Comparison of ENCODE assay signal across 9 cellular contexts in genomic region chr10:24466616-24466949, GRCh38.
DNase-seq lines count a peak whose midpoint lies in the region; ATAC-seq, FAIRE-seq and TF ChIP-seq lines count a peak whose summit lies in the region.
"Had no signal": no experiment of that assay in that cellular context is flagged by ENCODE, and none has a peak within 500 bp of the region (broad histone marks: within the 10 kb centered on the region; RNA-seq: fewer than 3 reads in every experiment).

No MANE protein-coding gene starts in this region.

- BruUV-seq in PC-3 (replicated peaks; lab: Mats Ljungman, UMichigan), result TSS peak; percentile 85

- no peaks in the 10 kb centered on the region for H3K36me3 Mint-ChIP-seq in endodermal cell (ENCODE audit: low read depth)

- peaks cover 7% of the 10 kb centered on the region for H3K27me3 Mint-ChIP-seq in endodermal cell (ENCODE audit: insufficient read depth)

- no peaks in the 10 kb centered on the region for H3K9me3 ChIP-seq in PC-3 (ENCODE audit: low read length)
- no peaks in the 10 kb centered on the region for H3K9me3 ChIP-seq in endodermal cell (ENCODE audit: control insufficient read depth, low read length)
- no peaks in the 10 kb centered on the region for H3K9me3 ChIP-seq in pancreas
- no peaks in the 10 kb centered on the region for H3K9me3 ChIP-seq in sigmoid colon

- ATAC-seq in PC-3 (no peak), pancreas (peak; percentile 39 to 46 (median 41))

- no peak for TF ChIP-seq EP300 in sigmoid colon (IDR thresholded peaks at IDR 0.05)

- TF ChIP-seq CTCF in BJ (IDR thresholded peaks at IDR 0.05; ENCODE audit: insufficient read depth, low read depth, low read length) (no peak), PC-3 (conservative IDR thresholded peaks at IDR 0.05; ENCODE audit: low read depth, low read length) (no peak), endodermal cell (conservative IDR thresholded peaks at IDR 0.05) (no peak), pancreas (IDR thresholded peaks at IDR 0.05) (no peak), sigmoid colon (IDR thresholded peaks at IDR 0.05) (no peak)

- peaks cover 48% of the 10 kb centered on the region for H3K79me2 ChIP-seq in PC-3 (ENCODE audit: low read length)

- H3K4me2 ChIP-seq in PC-3 (ENCODE audit: low read length), result peak overlapping the region; percentile 87

- no peak for TF ChIP-seq POLR2A in sigmoid colon (IDR thresholded peaks at IDR 0.05)

- H3K36me3 ChIP-seq in BJ (ENCODE audit: control insufficient read depth, insufficient read depth, low read length) (no peaks in the 10 kb centered on the region), PC-3 (ENCODE audit: low read depth, low read length) (no peaks in the 10 kb centered on the region), endodermal cell (ENCODE audit: control insufficient read depth, insufficient read depth, low read length) (no peaks in the 10 kb centered on the region), pancreas (no peaks in the 10 kb centered on the region), sigmoid colon (no peaks in the 10 kb centered on the region)

- CTCF ChIA-PET in BJ (lab: Yijun Ruan, JAX), result interaction anchor here (0.8 to 1.4 kb wide), 2 partner anchors 38 to 42 kb away, joined by 3 to 6 read pairs; no protein-coding TSS in a partner anchor
- CTCF ChIA-PET in PC-3 (lab: Charles Lee), result no interaction called here

- H3K4me1 Mint-ChIP-seq in endodermal cell, result peaks cover 34% of the 10 kb centered on the region

- no peak overlapping the region for H3K4me3 Mint-ChIP-seq in endodermal cell

- H3K27ac Mint-ChIP-seq in endodermal cell, result peak overlapping the region; percentile 28

- FAIRE-seq in pancreas (lab: Jason Lieb, UNC), result peak; percentile 17

- H3K4me3 ChIP-seq in BJ (ENCODE audit: low read depth, low read length), result 0 out of 2 replicates have a peak overlapping the region, but pooled peaks have one; percentile 0
- H3K4me3 ChIP-seq in PC-3 (ENCODE audit: low read length), result peak overlapping the region; percentile 84
- peak overlapping the region; percentile 37 for H3K4me3 ChIP-seq in endodermal cell (ENCODE audit: low read length)
- peak overlapping the region; percentile 5 to 48 (median 31) for H3K4me3 ChIP-seq in pancreas
- peak overlapping the region in 1 of 4 donors; percentile 7 for H3K4me3 ChIP-seq in sigmoid colon

- no peaks in the 10 kb centered on the region for H3F3A ChIP-seq in PC-3 (ENCODE audit: low read length, unreplicated experiment)

- H3K27me3 ChIP-seq in BJ (ENCODE audit: control insufficient read depth, insufficient read depth, low read length) (no peaks in the 10 kb centered on the region), PC-3 (ENCODE audit: low read length) (no peaks in the 10 kb centered on the region), endodermal cell (ENCODE audit: control insufficient read depth, insufficient read depth, low read length, poor library complexity, severe bottlenecking) (no peaks in the 10 kb centered on the region), pancreas (no peaks in the 10 kb centered on the region), sigmoid colon (no peaks in the 10 kb centered on the region)

- no peaks in the 10 kb centered on the region for H3K9me3 Mint-ChIP-seq in endodermal cell

- H3K27ac ChIP-seq in PC-3 (ENCODE audit: low read length), result peak overlapping the region; percentile 99
- H3K27ac ChIP-seq in endodermal cell (ENCODE audit: low read depth, low read length), result no peak overlapping the region
- peak overlapping the region; percentile 80 to 97 (median 86) for H3K27ac ChIP-seq in pancreas
- H3K27ac ChIP-seq in sigmoid colon, result peak overlapping the region in 1 of 4 donors; percentile 22

- H4K20me1 ChIP-seq in PC-3 (ENCODE audit: low read length), result peaks cover 30% of the 10 kb centered on the region

- H3K4me1 ChIP-seq in PC-3 (ENCODE audit: insufficient read depth, low read length) (peaks cover 68% of the 10 kb centered on the region), endodermal cell (ENCODE audit: control insufficient read depth, insufficient read depth, low read length) (peaks cover 19% of the 10 kb centered on the region), pancreas (peaks cover 19 to 34% (median 26%) of the 10 kb centered on the region in 3 donors), sigmoid colon (peaks cover 0 to 22% (median 17%) of the 10 kb centered on the region in 4 donors)

- H3K9me2 ChIP-seq in PC-3 (replicated peaks; ENCODE audit: low read length), result no peaks in the 10 kb centered on the region

- 87 to 91% methylated on average over 3 of the region's 3 CpGs for WGBS in endodermal cell (ENCODE audit: insufficient coverage in 1 of 2, insufficient read length in 1 of 2), 2 experiments
- WGBS in pancreas, 2 donors, result 18% methylated on average over 3 of the region's 3 CpGs
- WGBS in sigmoid colon, 2 donors, result 13 to 65% methylated on average over 3 of the region's 3 CpGs

- DNase-seq in BJ (ENCODE audit: low read depth) (no peak), PC-3 (no peak), endodermal cell (no peak), pancreas (no peak), epidermal melanocyte (ENCODE audit: insufficient read length, low spot score) (no peak), NCI-H2107 treated with DMSO at 0.1 percent for 48 hours (lab: John Stamatoyannopoulos, UW; ENCODE audit: unreplicated experiment) (no peak), activated gamma-delta T cell treated with Interleukin-2 at 50 U/mL for 16 hours (no peak), sigmoid colon (no peak)
- DNase-seq: NCI-H446 treated with DMSO at 0.1 percent for 48 hours had no signal

- intact Hi-C loops in PC-3 (cut with micrococcal nuclease) (no loop called here), pancreas (cut with DNase I) (loop anchor here in 1 of 3 donors (5.0 kb wide), 1 partner anchor 119 kb away; no protein-coding TSS in a partner anchor), sigmoid colon (cut with DNase I) (no loop called here)

- H3K9ac ChIP-seq in PC-3 (ENCODE audit: low read length) (peak overlapping the region; percentile 86), endodermal cell (ENCODE audit: extremely low read depth, low read length, poor library complexity, severe bottlenecking) (no peak overlapping the region)

- POLR2A ChIA-PET in BJ (lab: Charles Lee) (no interaction called here), PC-3 (lab: Charles Lee; ENCODE audit: unreplicated experiment) (interaction anchor here (0.7 kb wide), 2 partner anchors 17 to 19 kb away, joined by 3 read pairs; no protein-coding TSS in a partner anchor)

- H2AFZ ChIP-seq in PC-3 (ENCODE audit: low read length), result peak overlapping the region; percentile 29; the same call in 1 of the 2 replicates
